Comparison of ENCODE assay signal across 10 cellular contexts in genomic region chr1:38138498-38139233, GRCh38.
DNase-seq lines count a peak whose midpoint lies in the region; ATAC-seq, FAIRE-seq and TF ChIP-seq lines count a peak whose summit lies in the region.
"Had no signal": no experiment of that assay in that cellular context is flagged by ENCODE, and none has a peak within 500 bp of the region (broad histone marks: within the 10 kb centered on the region; RNA-seq: fewer than 3 reads in every experiment).

No MANE protein-coding gene starts in this region.

- H3K9me3 Mint-ChIP-seq in CD8-positive, alpha-beta memory T cell, result no peaks in the 10 kb centered on the region

- TF ChIP-seq CTCF in omental fat pad (IDR thresholded peaks at IDR 0.05) (no peak), vagina (IDR thresholded peaks at IDR 0.05) (peak in 1 of 3 experiments; percentile 5)

- H3K27ac Mint-ChIP-seq in CD8-positive, alpha-beta memory T cell, result no peak overlapping the region

- peak; percentile 85 for ATAC-seq in omental fat pad (ENCODE audit: low FRiP score)

- DNase-seq in COLO668 (lab: John Stamatoyannopoulos, UW; ENCODE audit: unreplicated experiment) (peak; percentile 21), RCC 7860 (ENCODE audit: low spot score) (peak; percentile 99), fibroblast of peridontal ligament (ENCODE audit: extremely low read depth) (peak; percentile 98), omental fat pad (ENCODE audit: low spot score) (peak; percentile 53), vagina (ENCODE audit: extremely low spot score in 2 of 2) (no peak)
- no peak for DNase-seq in CD8-positive, alpha-beta memory T cell
- no peak for DNase-seq in stimulated activated CD4-positive, alpha-beta T cell treated with anti-CD3 and anti-CD28 coated beads, Interleukin-4, amount 100 ng/mL, for 4 hours
- no peak for DNase-seq in activated CD8-positive, alpha-beta memory T cell treated with anti-CD3 and anti-CD28 coated beads, Interleukin-2, amount 50 U/mL, for 4 hours
- DNase-seq: activated CD4-positive, CD25-positive, alpha-beta regulatory T cell had no signal

- peaks cover 17% of the 10 kb centered on the region for H3K4me1 ChIP-seq in vagina
- H3K4me1 ChIP-seq in CD8-positive, alpha-beta memory T cell (ENCODE audit: insufficient read depth, low read length), result no peaks in the 10 kb centered on the region

- H3K4me1 Mint-ChIP-seq in CD8-positive, alpha-beta memory T cell, result peaks cover 0 to 3% (median 0%) of the 10 kb centered on the region in 3 donors

- no peaks in the 10 kb centered on the region for H3K36me3 ChIP-seq in vagina
- no peaks in the 10 kb centered on the region for H3K36me3 ChIP-seq in CD8-positive, alpha-beta memory T cell (ENCODE audit: insufficient read depth, low read length)

- peaks cover 63 to 84% of the 10 kb centered on the region in 2 donors for H3K27me3 Mint-ChIP-seq in CD8-positive, alpha-beta memory T cell

- FAIRE-seq in RCC 7860 (lab: Jason Lieb, UNC), result peak; percentile 98

- H3K9me3 ChIP-seq in vagina, result no peaks in the 10 kb centered on the region
- H3K9me3 ChIP-seq in CD8-positive, alpha-beta memory T cell (ENCODE audit: low read length), result no peaks in the 10 kb centered on the region

- intact Hi-C loops in vagina (cut with DNase I), result no loop called here

- POLR2A ChIA-PET in CD8-positive, alpha-beta memory T cell (lab: Charles Lee), result no interaction called here

- no peak overlapping the region for H3K27ac ChIP-seq in vagina
- no peak overlapping the region for H3K27ac ChIP-seq in CD8-positive, alpha-beta memory T cell (ENCODE audit: low read depth, low read length)

- no peaks in the 10 kb centered on the region for H3K36me3 Mint-ChIP-seq in CD8-positive, alpha-beta memory T cell

- H3K4me3 ChIP-seq in vagina, result no peak overlapping the region
- no peak overlapping the region for H3K4me3 ChIP-seq in CD8-positive, alpha-beta memory T cell (ENCODE audit: low read length)
- H3K4me3 ChIP-seq: skin epidermis had no signal

- H3K27me3 ChIP-seq in vagina, result no peaks in the 10 kb centered on the region
- peaks cover 20% of the 10 kb centered on the region for H3K27me3 ChIP-seq in CD8-positive, alpha-beta memory T cell (ENCODE audit: insufficient read depth, low read length, poor library complexity, severe bottlenecking)

- CTCF ChIA-PET in CD8-positive, alpha-beta memory T cell (lab: Charles Lee), result no interaction called here

- no peak for TF ChIP-seq POLR2A in vagina (IDR thresholded peaks at IDR 0.05)

- H3K4me3 Mint-ChIP-seq in CD8-positive, alpha-beta memory T cell, result no peak overlapping the region

Comparison
In these comparisons a context has a peak if more than half of its experiments do, and no peak if none do; other contexts are left out.
1. DNase-seq: peak in COLO668 (single experiment), RCC 7860 (single experiment), fibroblast of peridontal ligament (single experiment) and omental fat pad (single experiment); none in vagina (0 of 2), CD8-positive, alpha-beta memory T cell (0 of 5), stimulated activated CD4-positive, alpha-beta T cell treated with anti-CD3 and anti-CD28 coated beads, Interleukin-4, amount 100 ng/mL, for 4 hours (0 of 2) and activated CD8-positive, alpha-beta memory T cell treated with anti-CD3 and anti-CD28 coated beads, Interleukin-2, amount 50 U/mL, for 4 hours (single experiment).